In the genomic region with DNA sequence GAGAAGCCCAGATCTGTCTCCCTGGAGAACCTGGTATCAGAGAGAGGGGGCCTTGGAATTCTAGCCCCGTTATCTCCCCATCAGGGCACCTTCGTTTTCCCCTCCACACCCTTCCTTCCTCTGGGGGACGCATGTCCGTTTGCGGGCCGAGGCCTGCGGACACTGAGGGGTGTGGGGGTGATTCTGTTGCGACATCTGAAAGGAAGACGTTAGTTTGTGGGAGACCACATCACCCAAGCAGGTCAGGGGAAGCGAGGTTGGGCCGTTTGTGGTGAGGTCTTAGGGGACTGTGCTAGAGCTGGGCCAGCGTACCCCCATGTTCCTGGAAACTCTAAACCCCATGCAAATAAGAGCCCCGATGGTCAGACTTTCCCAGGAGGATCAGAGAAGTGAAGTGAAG, we compare ENCODE assay signal across 1 cellular context.
TF ChIP-seq lines count a peak whose summit lies in the region.

No MANE protein-coding gene starts in this region.

TF ChIP-seq in HepG2, 621 proteins besides CTCF, POLR2A, EP300 and RAD21:
- TF ChIP-seq KLF15 (CRISPR knock-in tag; IDR thresholded peaks at IDR 0.05; ENCODE audit: borderline replicate concordance) (no peak), SMAD9 (CRISPR knock-in tag; IDR thresholded peaks at IDR 0.05) (no peak), ZNF329 (CRISPR knock-in tag; IDR thresholded peaks at IDR 0.05; ENCODE audit: low read depth) (no peak), ZNF143 (CRISPR knock-in tag; IDR thresholded peaks at IDR 0.05) (no peak), ZNF280D (CRISPR knock-in tag; IDR thresholded peaks at IDR 0.05) (no peak), BRCA1 (CRISPR knock-in tag; IDR thresholded peaks at IDR 0.05) (no peak), ETS1 (CRISPR knock-in tag; IDR thresholded peaks at IDR 0.05) (no peak), NFRKB (IDR thresholded peaks at IDR 0.05) (no peak), NR2F6 (IDR thresholded peaks at IDR 0.05) (no peak), NR2F6 (CRISPR knock-in tag; IDR thresholded peaks at IDR 0.05) (no peak), NAIF1 (CRISPR knock-in tag; IDR thresholded peaks at IDR 0.05; ENCODE audit: borderline replicate concordance) (no peak), ZNF605 (CRISPR knock-in tag; IDR thresholded peaks at IDR 0.05) (no peak), ZNF704 (CRISPR knock-in tag; IDR thresholded peaks at IDR 0.05; ENCODE audit: borderline replicate concordance) (no peak), ZBTB20 (CRISPR knock-in tag; IDR thresholded peaks at IDR 0.05; ENCODE audit: borderline replicate concordance, low read depth) (no peak), ZHX2 (IDR thresholded peaks at IDR 0.05; ENCODE audit: low read depth) (no peak), ZHX2 (CRISPR knock-in tag; IDR thresholded peaks at IDR 0.05; ENCODE audit: borderline replicate concordance) (no peak), ZNF749 (CRISPR knock-in tag; IDR thresholded peaks at IDR 0.05; ENCODE audit: borderline replicate concordance) (no peak), KLF9 (CRISPR knock-in tag; IDR thresholded peaks at IDR 0.05; ENCODE audit: low read depth) (no peak), ZNF660 (CRISPR knock-in tag; IDR thresholded peaks at IDR 0.05; ENCODE audit: borderline replicate concordance, low read depth) (no peak), ZNF205 (CRISPR knock-in tag; IDR thresholded peaks at IDR 0.05) (no peak), NFIB (CRISPR knock-in tag; IDR thresholded peaks at IDR 0.05; ENCODE audit: borderline replicate concordance) (no peak), FLYWCH1 (CRISPR knock-in tag; IDR thresholded peaks at IDR 0.05) (no peak)
